In genomic region chr10:34486008-34486407, GRCh38 we compare ENCODE assay signal across 35 cellular contexts.
"Had no signal": no experiment of that assay in that cellular context is flagged by ENCODE, and none has a peak within 500 bp of the region (broad histone marks: within the 10 kb centered on the region; RNA-seq: fewer than 3 reads in every experiment).

No MANE protein-coding gene starts in this region.

- ATAC-seq: activated CD4-positive, alpha-beta T cell treated with anti-CD3 and anti-CD28 coated beads for 36 hours; activated CD8-positive, alpha-beta memory T cell treated with anti-CD3 and anti-CD28 coated beads, Interleukin-2, amount 10 ng/mL, durations not matched to agents 7 days and 5 days; activated CD8-positive, alpha-beta T cell treated with anti-CD3 and anti-CD28 coated beads, Interleukin-2, amount 10 ng/mL, durations not matched to agents 7 days and 5 days; activated naive CD8-positive, alpha-beta T cell treated with anti-CD3 and anti-CD28 coated beads, Interleukin-2, amount 50 U/mL, for 24 hours; body of pancreas; effector memory CD8-positive, alpha-beta T cell; esophagus mucosa; foreskin keratinocyte; gastrocnemius medialis; heart right ventricle; T-helper 17 cell had no signal

- H3K4me3 Mint-ChIP-seq: activated CD4-positive, alpha-beta memory T cell treated with anti-CD3 and anti-CD28 coated beads for 36 hours; activated CD4-positive, alpha-beta T cell treated with anti-CD3 and anti-CD28 coated beads for 36 hours; activated CD4-positive, alpha-beta T cell treated with anti-CD3 and anti-CD28 coated beads, Interleukin-2, amount 10 ng/mL, durations not matched to agents 24 days and 14 days; activated CD8-positive, alpha-beta memory T cell treated with anti-CD3 and anti-CD28 coated beads, Interleukin-2, amount 10 ng/mL, durations not matched to agents 7 days and 5 days; activated CD8-positive, alpha-beta T cell treated with anti-CD3 and anti-CD28 coated beads, Interleukin-2, amount 10 ng/mL, durations not matched to agents 7 days and 5 days; activated naive CD4-positive, alpha-beta T cell treated with anti-CD3 and anti-CD28 coated beads for 36 hours; activated naive CD4-positive, alpha-beta T cell treated with anti-CD3 and anti-CD28 coated beads, Interleukin-2, amount 50 U/mL, for 24 hours; activated naive CD8-positive, alpha-beta T cell treated with anti-CD3 and anti-CD28 coated beads for 36 hours; activated naive CD8-positive, alpha-beta T cell treated with anti-CD3 and anti-CD28 coated beads, Interleukin-2, amount 50 U/mL, for 24 hours; activated T-helper 1 cell treated with anti-CD3 and anti-CD28 coated beads, Interleukin-12 subunit alpha, Interleukin-12 subunit beta, Interleukin-2, Interleukin-4 antibody, amounts not matched to agents 30 ng/mL and 10 ng/mL and 1 ng/mL, durations not matched to agents 14 hours and 24 hours and 36 hours; effector memory CD8-positive, alpha-beta T cell; T-helper 17 cell; T-helper 2 cell treated with Interferon-gamma antibody and Interleukin-4, amounts not matched to agents 5 μg/mL and 100 μg/mL, for 36 hours had no signal

- H3K4me3 ChIP-seq: adrenal gland, body of pancreas, gastrocnemius medialis, heart right ventricle had no signal

- H3K27me3 ChIP-seq: adrenal gland, body of pancreas, foreskin keratinocyte, gastrocnemius medialis, heart right ventricle had no signal

- H3K36me3 ChIP-seq: adrenal gland, gastrocnemius medialis, heart right ventricle, WERI-Rb-1 had no signal

- H3K4me1 Mint-ChIP-seq: activated CD4-positive, alpha-beta T cell treated with anti-CD3 and anti-CD28 coated beads for 36 hours; activated CD4-positive, alpha-beta T cell treated with anti-CD3 and anti-CD28 coated beads, Interleukin-2, amount 10 ng/mL, durations not matched to agents 24 days and 14 days; activated CD8-positive, alpha-beta memory T cell treated with anti-CD3 and anti-CD28 coated beads, Interleukin-2, amount 10 ng/mL, durations not matched to agents 7 days and 5 days; activated naive CD4-positive, alpha-beta T cell treated with anti-CD3 and anti-CD28 coated beads, Interleukin-2, amount 50 U/mL, for 24 hours; activated naive CD8-positive, alpha-beta T cell treated with anti-CD3 and anti-CD28 coated beads for 36 hours; activated naive CD8-positive, alpha-beta T cell treated with anti-CD3 and anti-CD28 coated beads, Interleukin-2, amount 50 U/mL, for 24 hours; T-helper 17 cell had no signal

- H3K27me3 Mint-ChIP-seq: activated CD4-positive, alpha-beta T cell treated with anti-CD3 and anti-CD28 coated beads, Interleukin-2, amount 10 ng/mL, durations not matched to agents 24 days and 14 days; activated CD8-positive, alpha-beta memory T cell treated with anti-CD3 and anti-CD28 coated beads, Interleukin-2, amount 10 ng/mL, durations not matched to agents 7 days and 5 days; activated naive CD8-positive, alpha-beta T cell treated with anti-CD3 and anti-CD28 coated beads for 36 hours; effector memory CD8-positive, alpha-beta T cell had no signal

- H3K27ac Mint-ChIP-seq: activated CD4-positive, alpha-beta memory T cell treated with anti-CD3 and anti-CD28 coated beads for 36 hours; activated CD4-positive, alpha-beta T cell treated with anti-CD3 and anti-CD28 coated beads for 36 hours; activated CD4-positive, alpha-beta T cell treated with anti-CD3 and anti-CD28 coated beads, Interleukin-2, amount 10 ng/mL, durations not matched to agents 24 days and 14 days; activated CD8-positive, alpha-beta memory T cell treated with anti-CD3 and anti-CD28 coated beads, Interleukin-2, amount 10 ng/mL, durations not matched to agents 7 days and 5 days; activated CD8-positive, alpha-beta T cell treated with anti-CD3 and anti-CD28 coated beads, Interleukin-2, amount 10 ng/mL, durations not matched to agents 7 days and 5 days; activated naive CD4-positive, alpha-beta T cell treated with anti-CD3 and anti-CD28 coated beads for 36 hours; activated naive CD4-positive, alpha-beta T cell treated with anti-CD3 and anti-CD28 coated beads, Interleukin-2, amount 50 U/mL, for 24 hours; activated naive CD8-positive, alpha-beta T cell treated with anti-CD3 and anti-CD28 coated beads for 36 hours; activated naive CD8-positive, alpha-beta T cell treated with anti-CD3 and anti-CD28 coated beads, Interleukin-2, amount 50 U/mL, for 24 hours; activated T-helper 1 cell treated with anti-CD3 and anti-CD28 coated beads, Interleukin-12 subunit alpha, Interleukin-12 subunit beta, Interleukin-2, Interleukin-4 antibody, amounts not matched to agents 30 ng/mL and 10 ng/mL and 1 ng/mL, durations not matched to agents 14 hours and 24 hours and 36 hours; activated T-helper 2 cell treated with anti-CD3 and anti-CD28 coated beads, Interferon-gamma antibody, Interleukin-2, Interleukin-4, amounts not matched to agents 10 μg/mL and 5 μg/mL and 100 μg/mL, durations not matched to agents 14 hours and 24 hours and 36 hours; effector memory CD8-positive, alpha-beta T cell; T-helper 17 cell; T-helper 2 cell treated with Interferon-gamma antibody and Interleukin-4, amounts not matched to agents 5 μg/mL and 100 μg/mL, for 36 hours had no signal

- DNase-seq: activated CD4-positive, alpha-beta memory T cell treated with anti-CD3 and anti-CD28 coated beads for 36 hours; activated CD4-positive, alpha-beta T cell treated with anti-CD3 and anti-CD28 coated beads for 36 hours; activated CD4-positive, alpha-beta T cell treated with anti-CD3 and anti-CD28 coated beads, Interleukin-2, amount 10 ng/mL, durations not matched to agents 24 days and 14 days; activated CD4-positive, CD25-positive, alpha-beta regulatory T cell; activated CD4-positive, CD25-positive, alpha-beta regulatory T cell treated with anti-CD3 and anti-CD28 coated beads, Interleukin-2, amount 50 U/mL, for 72 hours; activated CD8-positive, alpha-beta memory T cell treated with anti-CD3 and anti-CD28 coated beads, Interleukin-2, amount 10 ng/mL, durations not matched to agents 7 days and 5 days; activated CD8-positive, alpha-beta memory T cell treated with anti-CD3 and anti-CD28 coated beads, Interleukin-2, amount 50 U/mL, for 4 hours; activated CD8-positive, alpha-beta T cell treated with anti-CD3 and anti-CD28 coated beads, Interleukin-2, amount 10 ng/mL, durations not matched to agents 7 days and 5 days; activated effector memory CD4-positive, alpha-beta T cell treated with anti-CD3 and anti-CD28 coated beads, Interleukin-2, amount 50 U/mL, for 16 hours; activated naive CD4-positive, alpha-beta T cell treated with anti-CD3 and anti-CD28 coated beads for 36 hours; activated naive CD8-positive, alpha-beta T cell treated with anti-CD3 and anti-CD28 coated beads for 36 hours; activated naive CD8-positive, alpha-beta T cell treated with anti-CD3 and anti-CD28 coated beads, Interleukin-2, amount 50 U/mL, for 24 hours; activated T-cell treated with anti-CD3 and anti-CD28 coated beads, Interleukin-2, amount 50 U/mL, for 1 hour; activated T-cell treated with anti-CD3 and anti-CD28 coated beads, Interleukin-2, amount 50 U/mL, for 48 hours; adrenal gland; amygdala; aorta; body of pancreas; caudate nucleus; cortex of kidney; dermis blood vessel endothelial cell; effector CD4-positive, alpha-beta T cell; effector memory CD8-positive, alpha-beta T cell; foreskin keratinocyte; gastrocnemius medialis; heart right ventricle; T-helper 1 cell; T-helper 17 cell; T1000; WERI-Rb-1 had no signal

- H3K27ac ChIP-seq: adrenal gland, body of pancreas, foreskin keratinocyte, gastrocnemius medialis, heart right ventricle, WERI-Rb-1 had no signal

- H3K9me3 Mint-ChIP-seq: activated CD4-positive, alpha-beta memory T cell treated with anti-CD3 and anti-CD28 coated beads for 36 hours; activated CD4-positive, alpha-beta T cell treated with anti-CD3 and anti-CD28 coated beads, Interleukin-2, amount 10 ng/mL, durations not matched to agents 24 days and 14 days; activated naive CD4-positive, alpha-beta T cell treated with anti-CD3 and anti-CD28 coated beads for 36 hours; activated naive CD4-positive, alpha-beta T cell treated with anti-CD3 and anti-CD28 coated beads, Interleukin-2, amount 50 U/mL, for 24 hours; activated naive CD8-positive, alpha-beta T cell treated with anti-CD3 and anti-CD28 coated beads for 36 hours; activated naive CD8-positive, alpha-beta T cell treated with anti-CD3 and anti-CD28 coated beads, Interleukin-2, amount 50 U/mL, for 24 hours; activated T-helper 1 cell treated with anti-CD3 and anti-CD28 coated beads, Interleukin-12 subunit alpha, Interleukin-12 subunit beta, Interleukin-2, Interleukin-4 antibody, amounts not matched to agents 30 ng/mL and 10 ng/mL and 1 ng/mL, durations not matched to agents 14 hours and 24 hours and 36 hours; activated T-helper 2 cell treated with anti-CD3 and anti-CD28 coated beads, Interferon-gamma antibody, Interleukin-2, Interleukin-4, amounts not matched to agents 10 μg/mL and 5 μg/mL and 100 μg/mL, durations not matched to agents 14 hours and 24 hours and 36 hours; effector memory CD8-positive, alpha-beta T cell; T-helper 2 cell treated with Interferon-gamma antibody and Interleukin-4, amounts not matched to agents 5 μg/mL and 100 μg/mL, for 36 hours had no signal

- H3K4me1 ChIP-seq: body of pancreas, gastrocnemius medialis had no signal

- H3K36me3 Mint-ChIP-seq: activated CD4-positive, alpha-beta memory T cell treated with anti-CD3 and anti-CD28 coated beads for 36 hours; activated CD8-positive, alpha-beta memory T cell treated with anti-CD3 and anti-CD28 coated beads, Interleukin-2, amount 10 ng/mL, durations not matched to agents 7 days and 5 days; activated naive CD4-positive, alpha-beta T cell treated with anti-CD3 and anti-CD28 coated beads, Interleukin-2, amount 50 U/mL, for 24 hours; activated naive CD8-positive, alpha-beta T cell treated with anti-CD3 and anti-CD28 coated beads for 36 hours had no signal
